Comparison of ENCODE assay signal across 8 cellular contexts in the genomic region with DNA sequence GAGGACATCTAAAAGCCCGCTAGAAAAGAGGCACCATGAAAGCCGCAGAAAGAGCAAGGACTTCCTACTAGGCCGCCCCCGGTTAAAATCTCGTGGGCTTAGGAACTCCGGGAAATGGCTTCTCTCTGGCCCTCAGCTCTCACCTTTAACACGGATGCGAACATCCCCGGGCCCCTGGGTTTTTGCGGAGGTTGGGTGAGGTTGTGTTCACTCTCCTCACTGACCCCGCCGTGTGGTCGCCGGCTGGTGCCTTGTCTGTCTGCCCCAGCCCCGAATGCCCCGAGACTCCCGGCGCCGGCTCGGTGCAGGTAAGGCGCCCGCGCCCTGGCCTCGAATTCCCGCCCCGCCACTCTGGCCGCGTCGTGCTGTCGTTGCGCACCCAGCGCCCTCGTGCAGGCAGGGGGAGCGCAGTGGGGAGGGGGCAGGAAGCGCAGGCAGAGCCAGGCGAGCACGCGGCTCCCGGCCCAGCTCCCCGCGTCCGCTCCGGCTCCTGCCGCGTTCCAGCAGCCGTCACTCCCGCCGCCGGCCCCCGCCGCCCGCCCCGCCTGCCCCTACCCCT. TPM values are rescaled to one million over a fixed set of nuclear protein-coding genes. Genes with fewer than 3 reads are reported as not detected.
DNase-seq lines count a peak whose midpoint lies in the region; ATAC-seq and TF ChIP-seq lines count a peak whose summit lies in the region.

A gene (plus strand): TSS at position 437 of the 559 bp plus-strand sequence. CDS start 326 bp downstream, outside the sequence.

- WGBS in suprapubic skin = 20% methylated on average over 16 of the region's 53 CpGs

- peak; percentile 42 for DNase-seq in HPDE6-E6E7 (ENCODE audit: extremely low spot score)
- DNase-seq in activated CD4-positive, alpha-beta T cell treated with anti-CD3 and anti-CD28 coated beads, Interleukin-2, amount 50 U/mL, for 48 hours = peak; percentile 50 to 60
- DNase-seq in effector memory CD4-positive, alpha-beta T cell = peak; percentile 45 to 57 (median 46)
- DNase-seq in naive thymus-derived CD4-positive, alpha-beta T cell = peak; percentile 53 to 79 (median 74)
- no peak for DNase-seq in suprapubic skin (ENCODE audit: low spot score in 2 of 2)
- no peak for DNase-seq in D341Med (ENCODE audit: low spot score)
- no peak for DNase-seq in inferior parietal cortex (ENCODE audit: extremely low spot score)

- H3K4me3 ChIP-seq in effector memory CD4-positive, alpha-beta T cell (ENCODE audit: insufficient read depth, low read depth, low read length, poor library complexity, severe bottlenecking) = peak within 1 kb of the TSS; percentile 52
- peak within 1 kb of the TSS; percentile 65 for H3K4me3 ChIP-seq in naive thymus-derived CD4-positive, alpha-beta T cell (ENCODE audit: low read length)
- H3K4me3 ChIP-seq in suprapubic skin = peak within 1 kb of the TSS; percentile 60

- peak within 1 kb of the TSS; percentile 92 to 99 (median 99) for H3K27ac Mint-ChIP-seq in naive thymus-derived CD4-positive, alpha-beta T cell

- peaks cover 38 to 73% (median 66%) of the 10 kb centered on the region in 7 donors for H3K4me1 Mint-ChIP-seq in naive thymus-derived CD4-positive, alpha-beta T cell

- intact Hi-C loops in naive thymus-derived CD4-positive, alpha-beta T cell (cut with micrococcal nuclease) = loop anchor here in 1 of 2 donors (1.0 to 10.0 kb wide), 3 partner anchors 30 to 578 kb away; a partner anchor contains a TSS

- peaks cover 0 to 28% (median 0%) of the 10 kb centered on the region in 5 donors for H3K36me3 Mint-ChIP-seq in naive thymus-derived CD4-positive, alpha-beta T cell

- TF ChIP-seq CTCF in 22Rv1 (IDR thresholded peaks at IDR 0.05) (peak; percentile 8; the same call in 1 of the 2 replicates), suprapubic skin (IDR thresholded peaks at IDR 0.05) (no peak)

- peaks cover 52% of the 10 kb centered on the region for H3K4me1 ChIP-seq in effector memory CD4-positive, alpha-beta T cell (ENCODE audit: control insufficient read depth, insufficient read depth, low read length, poor library complexity, severe bottlenecking)
- H3K4me1 ChIP-seq in naive thymus-derived CD4-positive, alpha-beta T cell (ENCODE audit: control insufficient read depth in 2 of 2, insufficient read depth in 2 of 2, low read length in 2 of 2) = peaks cover 50 to 52% of the 10 kb centered on the region in 2 donors
- peaks cover 23% of the 10 kb centered on the region for H3K4me1 ChIP-seq in suprapubic skin

- no peaks in the 10 kb centered on the region for H3K27me3 ChIP-seq in effector memory CD4-positive, alpha-beta T cell (replicated peaks; ENCODE audit: control insufficient read depth, insufficient read depth, low read length, poor library complexity, severe bottlenecking)
- no peaks in the 10 kb centered on the region for H3K27me3 ChIP-seq in naive thymus-derived CD4-positive, alpha-beta T cell (ENCODE audit: control insufficient read depth in 2 of 2, insufficient read depth in 2 of 2, low read length in 2 of 2)
- peaks cover 29% of the 10 kb centered on the region for H3K27me3 ChIP-seq in suprapubic skin

- no peak for TF ChIP-seq EP300 in suprapubic skin (IDR thresholded peaks at IDR 0.05)

- ATAC-seq in naive thymus-derived CD4-positive, alpha-beta T cell = peak; percentile 57

- POLR2A ChIA-PET in naive thymus-derived CD4-positive, alpha-beta T cell (lab: Charles Lee) = interaction anchor here (0.6 to 10.3 kb wide), 22 partner anchors 11 to 490 kb away, joined by 3 to 104 read pairs (median 5); a partner anchor contains a TSS

- H3K27me3 Mint-ChIP-seq in naive thymus-derived CD4-positive, alpha-beta T cell = peaks cover 0 to 12% (median 0%) of the 10 kb centered on the region in 5 donors

- no peaks in the 10 kb centered on the region for H3K9me3 ChIP-seq in effector memory CD4-positive, alpha-beta T cell (ENCODE audit: control insufficient read depth, low read length)
- no peaks in the 10 kb centered on the region for H3K9me3 ChIP-seq in naive thymus-derived CD4-positive, alpha-beta T cell (ENCODE audit: control insufficient read depth in 2 of 3, low read length in 3 of 3)
- H3K9me3 ChIP-seq in suprapubic skin = no peaks in the 10 kb centered on the region

- peak within 1 kb of the TSS; percentile 83 to 99 (median 92) for H3K4me3 Mint-ChIP-seq in naive thymus-derived CD4-positive, alpha-beta T cell

- H3K27ac ChIP-seq in 22Rv1 (no peak within 1 kb of the TSS), suprapubic skin (no peak within 1 kb of the TSS)
- peak within 1 kb of the TSS; percentile 87 for H3K27ac ChIP-seq in effector memory CD4-positive, alpha-beta T cell (ENCODE audit: insufficient read depth, low read length, poor library complexity, severe bottlenecking)
- peak within 1 kb of the TSS; percentile 88 for H3K27ac ChIP-seq in naive thymus-derived CD4-positive, alpha-beta T cell (ENCODE audit: low read depth, low read length)

- no peak for TF ChIP-seq POLR2A in suprapubic skin (IDR thresholded peaks at IDR 0.05)

- H3K36me3 ChIP-seq in effector memory CD4-positive, alpha-beta T cell (ENCODE audit: control insufficient read depth, insufficient read depth, low read length) = no peaks in the 10 kb centered on the region
- no peaks in the 10 kb centered on the region for H3K36me3 ChIP-seq in naive thymus-derived CD4-positive, alpha-beta T cell (ENCODE audit: control insufficient read depth in 2 of 3, insufficient read depth in 3 of 3, low read length in 3 of 3)
- H3K36me3 ChIP-seq in suprapubic skin = no peaks in the 10 kb centered on the region

- CTCF ChIA-PET in naive thymus-derived CD4-positive, alpha-beta T cell (lab: Charles Lee) = interaction anchor here (0.9 to 1.9 kb wide), 3 partner anchors 9 to 65 kb away, joined by 3 to 6 read pairs (median 3); a partner anchor contains a TSS

- peaks cover 0 to 2% (median 0%) of the 10 kb centered on the region in 11 donors for H3K9me3 Mint-ChIP-seq in naive thymus-derived CD4-positive, alpha-beta T cell

RNA-seq across cellular contexts. Expression of the gene that starts here (rescaled TPM):
- total RNA-seq in naive thymus-derived CD4-positive, alpha-beta T cell = 10 to 100 TPM; 12.0 to 87.1 (median 49.8) TPM
- polyA plus RNA-seq in naive thymus-derived CD4-positive, alpha-beta T cell = 1 to 10 TPM; 6.8 to 6.9 TPM
- not detected for total RNA-seq in suprapubic skin

Comparison
In these comparisons a context has a peak if more than half of its experiments do, and no peak if none do; other contexts are left out.
1. RNA of the gene that starts here (total RNA-seq): 12.0 to 87.1 TPM in naive thymus-derived CD4-positive, alpha-beta T cell; not detected in suprapubic skin; every median in the first group is over 10 times any median in the second.
2. H3K27ac ChIP-seq: peak in effector memory CD4-positive, alpha-beta T cell (single experiment) and naive thymus-derived CD4-positive, alpha-beta T cell (single experiment); none in 22Rv1 (single experiment) and suprapubic skin (single experiment).
3. DNase-seq: peak in HPDE6-E6E7 (single experiment), activated CD4-positive, alpha-beta T cell treated with anti-CD3 and anti-CD28 coated beads, Interleukin-2, amount 50 U/mL, for 48 hours (2 of 2), effector memory CD4-positive, alpha-beta T cell (3 of 3) and naive thymus-derived CD4-positive, alpha-beta T cell (9 of 9); none in suprapubic skin (0 of 2), D341Med (single experiment) and inferior parietal cortex (single experiment).
4. Peak in every context shown above with its lines, with median percentiles within 50 percentile points of each other: H3K4me3 ChIP-seq.